ENCODE assay signal across 17 cellular contexts in the genomic region with DNA sequence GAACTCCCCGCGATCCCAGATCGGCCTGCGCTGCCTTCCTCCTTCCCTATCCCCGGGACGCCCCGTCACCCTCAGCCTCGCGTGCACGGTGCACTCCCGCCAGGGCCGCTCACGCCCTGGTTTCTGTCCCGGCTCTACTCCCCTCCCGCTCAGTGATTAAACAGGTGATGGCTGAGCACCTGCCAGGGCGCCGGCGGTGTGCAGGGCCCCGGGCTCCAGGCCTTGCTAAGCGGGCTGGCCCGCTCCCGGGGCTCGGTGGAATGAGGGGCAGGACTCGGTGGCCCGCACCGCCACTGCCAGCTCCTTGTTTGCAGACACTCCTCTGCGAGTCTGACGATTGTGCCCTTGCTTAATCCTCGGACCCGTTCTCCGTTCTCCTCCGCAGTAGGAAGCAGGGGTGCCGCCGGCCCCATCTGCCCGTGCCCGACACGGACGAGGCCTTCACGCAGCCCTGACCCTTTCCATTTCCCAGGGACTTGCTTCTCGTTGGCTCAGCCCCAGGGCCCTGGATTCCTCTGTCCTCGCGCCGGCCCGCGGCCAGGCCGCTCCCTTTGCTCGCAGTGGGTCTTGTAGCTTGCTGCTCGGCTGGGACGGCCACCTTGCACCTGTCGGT.
A peak's percentile ranks its signal among the peaks of the same experiment; 100 is the strongest.
DNase-seq lines count a peak whose midpoint lies in the region; ATAC-seq and TF ChIP-seq lines count a peak whose summit lies in the region.
"Had no signal": no experiment of that assay in that cellular context is flagged by ENCODE, and none has a peak within 500 bp of the region (broad histone marks: within the 10 kb centered on the region; RNA-seq: fewer than 3 reads in every experiment).

No MANE protein-coding gene starts in this region.

- no peaks in the 10 kb centered on the region for H3K9me3 ChIP-seq in left ventricle myocardium inferior (replicated peaks)

- intact Hi-C loops in left cardiac atrium (cut with DNase I) (no loop called here), left ventricle myocardium superior (cut with micrococcal nuclease) (no loop called here), left ventricle myocardium inferior (cut with micrococcal nuclease) (no loop called here)

- H3K36me3 Mint-ChIP-seq in neural crest cell (ENCODE audit: low read depth): no peaks in the 10 kb centered on the region

- no peak overlapping the region for H3K27ac ChIP-seq in left ventricle myocardium inferior (replicated peaks)
- H3K27ac ChIP-seq: SK-N-MC had no signal

- H3K27me3 Mint-ChIP-seq in neural crest cell (ENCODE audit: low read depth): peaks cover 22% of the 10 kb centered on the region

- H3K36me3 ChIP-seq in left ventricle myocardium inferior: no peaks in the 10 kb centered on the region

- DNase-seq in left cardiac atrium (no peak), left ventricle myocardium superior (no peak), left ventricle myocardium inferior (no peak), neural crest cell (ENCODE audit: low read depth, low spot score) (peak; percentile 2), germinal center (ENCODE audit: low spot score) (no peak), NOMO-1 treated with dmso at 0.1 percent for 144 hours (lab: John Stamatoyannopoulos, UW; ENCODE audit: unreplicated experiment) (no peak), NCI-H446 treated with DMSO at 0.1 percent for 48 hours (lab: John Stamatoyannopoulos, UW) (no peak)
- DNase-seq: activated CD4-positive, alpha-beta T cell treated with anti-CD3 and anti-CD28 coated beads, Interleukin-2, amount 10 ng/mL, durations not matched to agents 7 days and 5 days; activated naive CD4-positive, alpha-beta T cell; hippocampal formation; natural killer cell; NCI-H1436; NCI-H748 treated with DMSO at 0.1 percent for 48 hours; stimulated activated CD4-positive, alpha-beta T cell treated with anti-CD3 and anti-CD28 coated beads, Interleukin-2, amount 100 ng/mL, for 48 hours had no signal

- peaks cover 6% of the 10 kb centered on the region for H3K4me1 ChIP-seq in left ventricle myocardium inferior

- H3K4me3 ChIP-seq in left ventricle myocardium inferior: peak overlapping the region; percentile 48
- H3K4me3 ChIP-seq: SK-N-MC had no signal

- H3K9me3 Mint-ChIP-seq in neural crest cell: no peaks in the 10 kb centered on the region
- H3K9me3 Mint-ChIP-seq: activated CD4-positive, alpha-beta T cell treated with anti-CD3 and anti-CD28 coated beads, Interleukin-2, amount 10 ng/mL, durations not matched to agents 7 days and 5 days had no signal

- ATAC-seq in left cardiac atrium (peak; percentile 30 to 54), left ventricle myocardium superior (no peak), HG03097 (IDR thresholded peaks at IDR 0.05; ENCODE audit: low FRiP score, unreplicated experiment) (no peak)
- ATAC-seq: natural killer cell had no signal

- TF ChIP-seq CTCF in left ventricle myocardium inferior (IDR thresholded peaks at IDR 0.05; ENCODE audit: borderline replicate concordance) (no peak), neural crest cell (conservative IDR thresholded peaks at IDR 0.05) (no peak)

- peaks cover 4% of the 10 kb centered on the region for H3K4me1 Mint-ChIP-seq in neural crest cell
- H3K4me1 Mint-ChIP-seq: activated CD4-positive, alpha-beta T cell treated with anti-CD3 and anti-CD28 coated beads, Interleukin-2, amount 10 ng/mL, durations not matched to agents 7 days and 5 days; natural killer cell had no signal

- peaks cover 56% of the 10 kb centered on the region for H3K27me3 ChIP-seq in left ventricle myocardium inferior (ENCODE audit: low read depth)

- peak overlapping the region; percentile 75 for H3K4me3 Mint-ChIP-seq in neural crest cell
- H3K4me3 Mint-ChIP-seq: activated CD4-positive, alpha-beta T cell treated with anti-CD3 and anti-CD28 coated beads, Interleukin-2, amount 10 ng/mL, durations not matched to agents 7 days and 5 days; dendritic cell treated with granulocyte-macrophage colony-stimulating factor and Interleukin-4, amounts not matched to agents 40 ng/mL and 50 ng/mL, for 4 days; natural killer cell had no signal

- H3K27ac Mint-ChIP-seq in neural crest cell (ENCODE audit: unreplicated experiment): no peak overlapping the region
- H3K27ac Mint-ChIP-seq: activated CD4-positive, alpha-beta T cell treated with anti-CD3 and anti-CD28 coated beads, Interleukin-2, amount 10 ng/mL, durations not matched to agents 7 days and 5 days; dendritic cell treated with granulocyte-macrophage colony-stimulating factor and Interleukin-4, amounts not matched to agents 40 ng/mL and 50 ng/mL, for 4 days; natural killer cell had no signal

Comparison
In these comparisons a context has a peak if more than half of its experiments do, and no peak if none do; other contexts are left out.
1. ATAC-seq: peak in left cardiac atrium (2 of 2); none in left ventricle myocardium superior (single experiment) and HG03097 (single experiment).